Comparison of ENCODE assay signal across 31 cellular contexts in the genomic region with DNA sequence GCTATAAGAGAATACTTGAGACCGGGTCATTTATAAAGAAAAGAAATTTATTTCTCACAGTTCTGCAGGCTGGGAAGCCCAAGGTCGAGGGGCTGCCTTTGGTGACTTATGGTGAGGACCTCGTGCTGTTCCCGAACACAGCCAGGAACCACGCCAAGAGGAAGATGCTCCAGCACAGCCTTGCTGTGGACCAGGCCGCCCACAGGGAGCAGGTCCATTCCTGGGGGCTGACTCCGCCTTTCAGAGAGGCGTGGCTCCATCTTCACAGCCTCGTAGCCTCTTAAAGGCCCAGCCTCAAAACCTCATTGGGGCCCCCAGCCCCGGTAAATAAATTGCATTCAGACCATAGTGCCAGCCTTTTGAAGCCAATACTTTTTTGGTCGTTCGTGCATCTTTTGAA.
DNase-seq lines count a peak whose midpoint lies in the region; ATAC-seq, FAIRE-seq and TF ChIP-seq lines count a peak whose summit lies in the region.
"Had no signal": no experiment of that assay in that cellular context is flagged by ENCODE, and none has a peak within 500 bp of the region (broad histone marks: within the 10 kb centered on the region; RNA-seq: fewer than 3 reads in every experiment).

No MANE protein-coding gene starts in this region.

- 72 to 82% (median 76%) methylated on average over 12 of the region's 12 CpGs for WGBS in psoas muscle, 3 donors

- H3K36me3 Mint-ChIP-seq in MCF 10A (ENCODE audit: insufficient read depth, unreplicated experiment) = peaks cover 26% of the 10 kb centered on the region
- H3K36me3 Mint-ChIP-seq in activated CD4-positive, alpha-beta memory T cell treated with anti-CD3 and anti-CD28 coated beads, Interleukin-2, amount 10 ng/mL, durations not matched to agents 7 days and 5 days (ENCODE audit: low read depth) = peaks cover 39% of the 10 kb centered on the region

- H3K27me3 Mint-ChIP-seq in MCF 10A (ENCODE audit: insufficient read depth, unreplicated experiment) = no peaks in the 10 kb centered on the region
- H3K27me3 Mint-ChIP-seq in activated CD4-positive, alpha-beta memory T cell treated with anti-CD3 and anti-CD28 coated beads, Interleukin-2, amount 10 ng/mL, durations not matched to agents 7 days and 5 days = no peaks in the 10 kb centered on the region
- H3K27me3 Mint-ChIP-seq: activated CD4-positive, alpha-beta memory T cell treated with anti-CD3 and anti-CD28 coated beads for 36 hours; activated naive CD8-positive, alpha-beta T cell treated with anti-CD3 and anti-CD28 coated beads for 36 hours had no signal

- CTCF ChIA-PET in MCF 10A (lab: Yijun Ruan, JAX) = no interaction called here
- CTCF ChIA-PET in activated CD4-positive, alpha-beta memory T cell treated with anti-CD3 and anti-CD28 coated beads, Interleukin-2, amount 10 ng/mL, durations not matched to agents 7 days and 5 days (lab: Charles Lee) = no interaction called here

- H3K27ac ChIP-seq in breast epithelium (no peak overlapping the region), kidney (ENCODE audit: low read depth in 2 of 2, low read length in 2 of 2) (no peak overlapping the region), psoas muscle (no peak overlapping the region), ascending aorta (no peak overlapping the region)
- H3K27ac ChIP-seq: esophagus squamous epithelium, SJSA1, tibial artery had no signal

- H3K9me3 Mint-ChIP-seq in MCF 10A (ENCODE audit: unreplicated experiment) = no peaks in the 10 kb centered on the region
- H3K9me3 Mint-ChIP-seq in activated CD4-positive, alpha-beta memory T cell treated with anti-CD3 and anti-CD28 coated beads, Interleukin-2, amount 10 ng/mL, durations not matched to agents 7 days and 5 days = no peaks in the 10 kb centered on the region
- H3K9me3 Mint-ChIP-seq: activated CD4-positive, alpha-beta memory T cell treated with anti-CD3 and anti-CD28 coated beads for 36 hours; activated naive CD8-positive, alpha-beta T cell treated with anti-CD3 and anti-CD28 coated beads for 36 hours; activated T-helper 2 cell treated with anti-CD3 and anti-CD28 coated beads, Interferon-gamma antibody, Interleukin-2, Interleukin-4, amounts not matched to agents 10 μg/mL and 5 μg/mL and 100 μg/mL, durations not matched to agents 14 hours and 24 hours and 36 hours; CD8-positive, alpha-beta memory T cell had no signal

- H3K4me3 Mint-ChIP-seq in MCF 10A (ENCODE audit: unreplicated experiment) = no peak overlapping the region
- no peak overlapping the region for H3K4me3 Mint-ChIP-seq in activated CD4-positive, alpha-beta memory T cell treated with anti-CD3 and anti-CD28 coated beads, Interleukin-2, amount 10 ng/mL, durations not matched to agents 7 days and 5 days
- H3K4me3 Mint-ChIP-seq: activated CD4-positive, alpha-beta memory T cell treated with anti-CD3 and anti-CD28 coated beads for 36 hours; activated naive CD8-positive, alpha-beta T cell treated with anti-CD3 and anti-CD28 coated beads for 36 hours; CD8-positive, alpha-beta memory T cell had no signal

- H3K4me3 ChIP-seq in breast epithelium = no peak overlapping the region
- H3K4me3 ChIP-seq in kidney (ENCODE audit: low read length in 2 of 2) = no peak overlapping the region
- H3K4me3 ChIP-seq in psoas muscle = no peak overlapping the region
- H3K4me3 ChIP-seq in ascending aorta = no peak overlapping the region
- H3K4me3 ChIP-seq: esophagus squamous epithelium, SJSA1, tibial artery had no signal

- peak overlapping the region; percentile 31 for H3K27ac Mint-ChIP-seq in MCF 10A (ENCODE audit: low read depth, unreplicated experiment)
- H3K27ac Mint-ChIP-seq in activated CD4-positive, alpha-beta memory T cell treated with anti-CD3 and anti-CD28 coated beads, Interleukin-2, amount 10 ng/mL, durations not matched to agents 7 days and 5 days = no peak overlapping the region
- H3K27ac Mint-ChIP-seq: activated CD4-positive, alpha-beta memory T cell treated with anti-CD3 and anti-CD28 coated beads for 36 hours; activated T-helper 2 cell treated with anti-CD3 and anti-CD28 coated beads, Interferon-gamma antibody, Interleukin-2, Interleukin-4, amounts not matched to agents 10 μg/mL and 5 μg/mL and 100 μg/mL, durations not matched to agents 14 hours and 24 hours and 36 hours had no signal

- H3K27me3 ChIP-seq in breast epithelium (no peaks in the 10 kb centered on the region), psoas muscle (ENCODE audit: insufficient read depth in 3 of 3, low read length in 2 of 3) (no peaks in the 10 kb centered on the region), ascending aorta (no peaks in the 10 kb centered on the region)
- H3K27me3 ChIP-seq: BE2C, esophagus squamous epithelium, SJSA1, tibial artery had no signal

- TF ChIP-seq POLR2A in breast epithelium (IDR thresholded peaks at IDR 0.05) = no peak

- DNase-seq in MCF 10A (ENCODE audit: unreplicated experiment) (no peak), breast epithelium (ENCODE audit: low spot score in 2 of 2) (no peak), kidney (peak; percentile 48), psoas muscle (no peak), ascending aorta (ENCODE audit: low spot score in 2 of 2) (no peak)
- no peak for DNase-seq in activated CD4-positive, alpha-beta memory T cell treated with anti-CD3 and anti-CD28 coated beads, Interleukin-2, amount 10 ng/mL, durations not matched to agents 7 days and 5 days
- DNase-seq: activated CD4-positive, alpha-beta memory T cell treated with anti-CD3 and anti-CD28 coated beads for 36 hours; activated CD4-positive, CD25-positive, alpha-beta regulatory T cell treated with anti-CD3 and anti-CD28 coated beads, Interleukin-2, amount 50 U/mL, for 72 hours; activated CD8-positive, alpha-beta memory T cell treated with anti-CD3 and anti-CD28 coated beads, Interleukin-2, amount 50 U/mL, for 48 hours; activated naive CD8-positive, alpha-beta T cell treated with anti-CD3 and anti-CD28 coated beads for 36 hours; BE2C; caudate nucleus; CD8-positive, alpha-beta memory T cell; DMS153; esophagus squamous epithelium; foreskin melanocyte; GDM1; HCEC 1CT; NCI-H1694; NCI-H524; nucleus accumbens; small intestine; stimulated activated CD4-positive, alpha-beta T cell treated with anti-CD3 and anti-CD28 coated beads, Interleukin-1b, Interleukin-23, amount 100 ng/mL, for 48 hours; stimulated activated CD8-positive, alpha-beta memory T cell treated with anti-CD3 and anti-CD28 coated beads, Interleukin-4, amount 100 ng/mL, for 48 hours; tibial artery had no signal

- intact Hi-C loops in MCF 10A (cut with micrococcal nuclease) = no loop called here
- intact Hi-C loops in breast epithelium (cut with DNase I; ENCODE audit: low total_unique reads) = no loop called here
- intact Hi-C loops in kidney (cut with DNase I) = no loop called here
- intact Hi-C loops in psoas muscle (cut with DNase I) = no loop called here
- intact Hi-C loops in ascending aorta (cut with DNase I) = no loop called here

- TF ChIP-seq CTCF in MCF 10A (IDR thresholded peaks at IDR 0.05; ENCODE audit: unreplicated experiment) (no peak), breast epithelium (IDR thresholded peaks at IDR 0.05) (no peak), kidney (IDR thresholded peaks at IDR 0.05; ENCODE audit: borderline replicate concordance, extremely low read depth, insufficient read depth) (no peak), psoas muscle (IDR thresholded peaks at IDR 0.05) (no peak), ascending aorta (IDR thresholded peaks at IDR 0.05) (no peak)

- POLR2A ChIA-PET in MCF 10A (lab: Yijun Ruan, JAX) = interaction anchor here (0.7 kb wide), 1 partner anchor 230 kb away, joined by 3 read pairs; no protein-coding TSS in a partner anchor
- POLR2A ChIA-PET in activated CD4-positive, alpha-beta memory T cell treated with anti-CD3 and anti-CD28 coated beads, Interleukin-2, amount 10 ng/mL, durations not matched to agents 7 days and 5 days (lab: Charles Lee) = no interaction called here

- ATAC-seq in SK-N-SH treated with all-trans-retinoic acid at 6 μM for 48 hours = 0 out of 3 replicates have a peak, but pooled peaks have one; percentile 36
- ATAC-seq in GM21576 (IDR thresholded peaks at IDR 0.05; ENCODE audit: unreplicated experiment) = no peak
- no peak for ATAC-seq in psoas muscle

- no peak for FAIRE-seq in kidney (lab: Jason Lieb, UNC)
- FAIRE-seq: endometrium, HTR-8/SVneo, small intestine had no signal

- no peak overlapping the region for H3K9ac ChIP-seq in kidney (ENCODE audit: low read length in 2 of 2)

- no peaks in the 10 kb centered on the region for H3K4me1 ChIP-seq in breast epithelium
- H3K4me1 ChIP-seq in kidney (ENCODE audit: control insufficient read depth in 1 of 2, insufficient read depth in 1 of 2, low read depth in 1 of 2, low read length in 2 of 2) = peaks cover 0 to 8% of the 10 kb centered on the region in 2 donors
- no peaks in the 10 kb centered on the region for H3K4me1 ChIP-seq in psoas muscle
- no peaks in the 10 kb centered on the region for H3K4me1 ChIP-seq in ascending aorta
- H3K4me1 ChIP-seq: BE2C, esophagus squamous epithelium, SJSA1, tibial artery had no signal

- BruUV-seq in MCF 10A (replicated peaks; lab: Mats Ljungman, UMichigan) = no TSS peak

- no peaks in the 10 kb centered on the region for H3K4me1 Mint-ChIP-seq in MCF 10A (ENCODE audit: insufficient read depth, unreplicated experiment)
- peaks cover 20% of the 10 kb centered on the region for H3K4me1 Mint-ChIP-seq in activated CD4-positive, alpha-beta memory T cell treated with anti-CD3 and anti-CD28 coated beads, Interleukin-2, amount 10 ng/mL, durations not matched to agents 7 days and 5 days
- H3K4me1 Mint-ChIP-seq: activated naive CD8-positive, alpha-beta T cell treated with anti-CD3 and anti-CD28 coated beads for 36 hours had no signal

- no peaks in the 10 kb centered on the region for H3K9me3 ChIP-seq in breast epithelium
- H3K9me3 ChIP-seq in kidney (ENCODE audit: control insufficient read depth in 1 of 2, low read length in 2 of 2) = no peaks in the 10 kb centered on the region
- H3K9me3 ChIP-seq in psoas muscle = no peaks in the 10 kb centered on the region
- no peaks in the 10 kb centered on the region for H3K9me3 ChIP-seq in ascending aorta
- H3K9me3 ChIP-seq: BE2C, esophagus squamous epithelium, SJSA1, tibial artery had no signal

- H3K36me3 ChIP-seq in breast epithelium (no peaks in the 10 kb centered on the region), kidney (ENCODE audit: control insufficient read depth in 1 of 2, insufficient read depth in 2 of 2, low read length in 2 of 2) (peaks cover 31 to 39% of the 10 kb centered on the region in 2 donors), psoas muscle (ENCODE audit: insufficient read depth in 1 of 2, low read depth in 1 of 2) (peaks cover 0 to 60% of the 10 kb centered on the region in 2 donors), ascending aorta (peaks cover 55 to 68% of the 10 kb centered on the region in 2 donors)

TF ChIP-seq in SK-N-SH treated with all-trans-retinoic acid at 6 μM for 48 hours, 23 proteins besides CTCF, POLR2A, EP300 and RAD21 (continues in another document):
- TF ChIP-seq ISL1 (CRISPR knock-in tag; IDR thresholded peaks at IDR 0.05) = no peak
